ENCODE assay signal across 8 cellular contexts in genomic region chr1:151254217-151255213, GRCh38. TPM values are rescaled to one million over a fixed set of nuclear protein-coding genes. Genes with fewer than 3 reads are reported as not detected.
DNase-seq lines count a peak whose midpoint lies in the region; ATAC-seq and TF ChIP-seq lines count a peak whose summit lies in the region.

PSMD4 (plus strand) TSS chr1:151254734; CDS start chr1:151254783, 49 bp downstream.

- DNase-seq in GM23338 (ENCODE audit: low spot score), result peak; percentile 99
- peak; percentile 91 for DNase-seq in LNCaP clone FGC (ENCODE audit: low read depth)
- peak; percentile 100 for DNase-seq in RWPE1 (ENCODE audit: low spot score)
- peak; percentile 97 for DNase-seq in fibroblast of mammary gland (ENCODE audit: low read depth)
- peak; percentile 78 to 97 (median 92) for DNase-seq in naive thymus-derived CD8-positive, alpha-beta T cell
- DNase-seq in stimulated activated naive CD4-positive, alpha-beta T cell (lab: John Stamatoyannopoulos, UW), result peak; percentile 83 to 93 (median 90)

- peak within 1 kb of the TSS; percentile 91 for H3K27ac Mint-ChIP-seq in GM23338
- H3K27ac Mint-ChIP-seq in activated T-helper 17 cell treated with anti-CD3 and anti-CD28 coated beads, Interleukin-2, amount 50 U/mL, for 72 hours, result peak within 1 kb of the TSS; percentile 97
- peak within 1 kb of the TSS; percentile 93 to 100 (median 96) for H3K27ac Mint-ChIP-seq in naive thymus-derived CD8-positive, alpha-beta T cell

- no peaks in the 10 kb centered on the region for H3K9me3 ChIP-seq in DOHH2 (ENCODE audit: control insufficient read depth, insufficient read depth, low read length)

- H3K27me3 ChIP-seq in DOHH2 (ENCODE audit: control insufficient read depth, low read length), result no peaks in the 10 kb centered on the region
- no peaks in the 10 kb centered on the region for H3K27me3 ChIP-seq in GM23338 (ENCODE audit: insufficient read depth)

- ATAC-seq in GM23338, result peak; percentile 96
- peak; percentile 96 for ATAC-seq in activated T-helper 17 cell treated with anti-CD3 and anti-CD28 coated beads, Interleukin-2, amount 50 U/mL, for 72 hours (replicated peaks)
- peak; percentile 95 for ATAC-seq in naive thymus-derived CD8-positive, alpha-beta T cell

- H3K4me2 ChIP-seq in DOHH2 (ENCODE audit: low read length) (peak within 1 kb of the TSS; percentile 71), GM23338 (peak within 1 kb of the TSS; percentile 96)

- peaks cover 53% of the 10 kb centered on the region for H3K79me2 ChIP-seq in DOHH2 (ENCODE audit: control insufficient read depth, low read length)
- peaks cover 45% of the 10 kb centered on the region for H3K79me2 ChIP-seq in GM23338 (replicated peaks; ENCODE audit: insufficient read depth)

- no peaks in the 10 kb centered on the region for H3K9me2 ChIP-seq in DOHH2 (replicated peaks; ENCODE audit: control insufficient read depth, low read length)
- H3K9me2 ChIP-seq in GM23338 (ENCODE audit: insufficient read depth), result no peaks in the 10 kb centered on the region

- peaks cover 2% of the 10 kb centered on the region for H3K36me3 ChIP-seq in DOHH2 (ENCODE audit: control insufficient read depth, low read length)
- H3K36me3 ChIP-seq in GM23338 (ENCODE audit: insufficient read depth), result no peaks in the 10 kb centered on the region

- H3K4me1 ChIP-seq in DOHH2 (ENCODE audit: control insufficient read depth, low read length) (peaks cover 10% of the 10 kb centered on the region), GM23338 (ENCODE audit: insufficient read depth) (peaks cover 6% of the 10 kb centered on the region; the same call in 1 of the 2 replicates)

- peaks cover 16% of the 10 kb centered on the region; the same call in 2 of the 3 replicates for H3K36me3 Mint-ChIP-seq in GM23338 (ENCODE audit: low read depth)
- H3K36me3 Mint-ChIP-seq in activated T-helper 17 cell treated with anti-CD3 and anti-CD28 coated beads, Interleukin-2, amount 50 U/mL, for 72 hours (ENCODE audit: low read depth), result peaks cover 55% of the 10 kb centered on the region
- peaks cover 0 to 9% (median 0%) of the 10 kb centered on the region in 3 donors for H3K36me3 Mint-ChIP-seq in naive thymus-derived CD8-positive, alpha-beta T cell

- H3K27me3 Mint-ChIP-seq in GM23338 (ENCODE audit: insufficient read depth, low read depth, poor library complexity), result peaks cover 11% of the 10 kb centered on the region
- no peaks in the 10 kb centered on the region for H3K27me3 Mint-ChIP-seq in activated T-helper 17 cell treated with anti-CD3 and anti-CD28 coated beads, Interleukin-2, amount 50 U/mL, for 72 hours
- H3K27me3 Mint-ChIP-seq in naive thymus-derived CD8-positive, alpha-beta T cell, result peaks cover 0 to 2% (median 0%) of the 10 kb centered on the region in 5 donors

- H3K27ac ChIP-seq in DOHH2 (ENCODE audit: low read depth, low read length) (peak within 1 kb of the TSS; percentile 31), GM23338 (ENCODE audit: low read depth) (peak within 1 kb of the TSS; percentile 76), RWPE1 (peak within 1 kb of the TSS; percentile 88)

- H3K9me3 Mint-ChIP-seq in GM23338, result peaks cover 3% of the 10 kb centered on the region; the same call in 1 of the 3 replicates
- no peaks in the 10 kb centered on the region for H3K9me3 Mint-ChIP-seq in activated T-helper 17 cell treated with anti-CD3 and anti-CD28 coated beads, Interleukin-2, amount 50 U/mL, for 72 hours
- H3K9me3 Mint-ChIP-seq in naive thymus-derived CD8-positive, alpha-beta T cell, result no peaks in the 10 kb centered on the region

- CTCF ChIA-PET in RWPE1 (lab: Yijun Ruan, JAX), result interaction anchor here (0.7 kb wide), 1 partner anchor 11 kb away, joined by 3 read pairs; no protein-coding TSS in a partner anchor

- no peak within 1 kb of the TSS for H2AFZ ChIP-seq in GM23338

- TF ChIP-seq CTCF in DOHH2 (IDR thresholded peaks at IDR 0.05; ENCODE audit: low read depth, low read length, poor library complexity, severe bottlenecking) (no peak), GM23338 (conservative IDR thresholded peaks at IDR 0.05; ENCODE audit: low read depth in 2 of 2) (no peak), LNCaP clone FGC (IDR thresholded peaks at IDR 0.05; ENCODE audit: control insufficient read depth, extremely low read depth, insufficient read depth) (no peak), RWPE1 (conservative IDR thresholded peaks at IDR 0.05; ENCODE audit: low read depth) (no peak), fibroblast of mammary gland (conservative IDR thresholded peaks at IDR 0.05; ENCODE audit: control insufficient read depth, insufficient read depth, low read depth, low read length) (no peak)

- peaks cover 7% of the 10 kb centered on the region for H3K4me1 Mint-ChIP-seq in GM23338
- peaks cover 20% of the 10 kb centered on the region for H3K4me1 Mint-ChIP-seq in activated T-helper 17 cell treated with anti-CD3 and anti-CD28 coated beads, Interleukin-2, amount 50 U/mL, for 72 hours
- H3K4me1 Mint-ChIP-seq in naive thymus-derived CD8-positive, alpha-beta T cell, result peaks cover 22 to 41% (median 39%) of the 10 kb centered on the region in 4 donors

- H4K20me1 ChIP-seq in DOHH2 (ENCODE audit: control insufficient read depth, insufficient read depth, low read depth, low read length) (no peaks in the 10 kb centered on the region), GM23338 (replicated peaks; ENCODE audit: insufficient read depth) (peaks cover 14% of the 10 kb centered on the region)

- peak within 1 kb of the TSS; percentile 81 for H3K4me3 ChIP-seq in DOHH2 (ENCODE audit: low read length)
- peak within 1 kb of the TSS; percentile 85 for H3K4me3 ChIP-seq in GM23338
- peak within 1 kb of the TSS; percentile 85 for H3K4me3 ChIP-seq in LNCaP clone FGC (ENCODE audit: low read depth, low read length)
- peak within 1 kb of the TSS; percentile 92 for H3K4me3 ChIP-seq in fibroblast of mammary gland (ENCODE audit: control insufficient read depth, low read depth, low read length)

- H3K4me3 Mint-ChIP-seq in GM23338, result peak within 1 kb of the TSS; percentile 87
- peak within 1 kb of the TSS; percentile 98 for H3K4me3 Mint-ChIP-seq in activated T-helper 17 cell treated with anti-CD3 and anti-CD28 coated beads, Interleukin-2, amount 50 U/mL, for 72 hours
- peak within 1 kb of the TSS; percentile 87 to 99 (median 96) for H3K4me3 Mint-ChIP-seq in naive thymus-derived CD8-positive, alpha-beta T cell

- H3F3A ChIP-seq in DOHH2 (ENCODE audit: control insufficient read depth, insufficient read depth) (peaks cover 15% of the 10 kb centered on the region), GM23338 (replicated peaks; ENCODE audit: low read depth) (peaks cover 15% of the 10 kb centered on the region)

- POLR2A ChIA-PET in RWPE1 (lab: Yijun Ruan, JAX; ENCODE audit: low non-redundant PET), result interaction anchor here (1.1 kb wide), 1 partner anchor 27 kb away, joined by 5 read pairs; no protein-coding TSS in a partner anchor
- POLR2A ChIA-PET in naive thymus-derived CD8-positive, alpha-beta T cell (lab: Charles Lee), result interaction anchor here (0.5 to 2.2 kb wide), 14 partner anchors 27 to 259 kb away, joined by 3 to 12 read pairs (median 4); partner anchors contain the start of genes LYSMD1, PI4KB, PSMB4 and SCNM1

TF ChIP-seq in GM23338, 12 proteins besides CTCF, POLR2A, EP300 and RAD21 (continues in another document):
- TF ChIP-seq ZNF114 (CRISPR knock-in tag; IDR thresholded peaks at IDR 0.05) (no peak), JUNB (IDR thresholded peaks at IDR 0.05; ENCODE audit: unreplicated experiment) (no peak), POLR2AphosphoS5 (IDR thresholded peaks at IDR 0.05; ENCODE audit: low read depth) (peak; percentile 98), ZNF331 (CRISPR knock-in tag; IDR thresholded peaks at IDR 0.05; ENCODE audit: low read depth) (no peak), EZH2 (IDR thresholded peaks at IDR 0.05; ENCODE audit: low read depth, unreplicated experiment) (no peak), STAT1 (IDR thresholded peaks at IDR 0.05; ENCODE audit: unreplicated experiment) (no peak)
- TF ChIP-seq, protein P1, sequence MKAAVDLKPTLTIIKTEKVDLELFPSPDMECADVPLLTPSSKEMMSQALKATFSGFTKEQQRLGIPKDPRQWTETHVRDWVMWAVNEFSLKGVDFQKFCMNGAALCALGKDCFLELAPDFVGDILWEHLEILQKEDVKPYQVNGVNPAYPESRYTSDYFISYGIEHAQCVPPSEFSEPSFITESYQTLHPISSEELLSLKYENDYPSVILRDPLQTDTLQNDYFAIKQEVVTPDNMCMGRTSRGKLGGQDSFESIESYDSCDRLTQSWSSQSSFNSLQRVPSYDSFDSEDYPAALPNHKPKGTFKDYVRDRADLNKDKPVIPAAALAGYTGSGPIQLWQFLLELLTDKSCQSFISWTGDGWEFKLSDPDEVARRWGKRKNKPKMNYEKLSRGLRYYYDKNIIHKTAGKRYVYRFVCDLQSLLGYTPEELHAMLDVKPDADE (IDR thresholded peaks at IDR 0.05), result peak; percentile 95
- TF ChIP-seq, protein P2, sequence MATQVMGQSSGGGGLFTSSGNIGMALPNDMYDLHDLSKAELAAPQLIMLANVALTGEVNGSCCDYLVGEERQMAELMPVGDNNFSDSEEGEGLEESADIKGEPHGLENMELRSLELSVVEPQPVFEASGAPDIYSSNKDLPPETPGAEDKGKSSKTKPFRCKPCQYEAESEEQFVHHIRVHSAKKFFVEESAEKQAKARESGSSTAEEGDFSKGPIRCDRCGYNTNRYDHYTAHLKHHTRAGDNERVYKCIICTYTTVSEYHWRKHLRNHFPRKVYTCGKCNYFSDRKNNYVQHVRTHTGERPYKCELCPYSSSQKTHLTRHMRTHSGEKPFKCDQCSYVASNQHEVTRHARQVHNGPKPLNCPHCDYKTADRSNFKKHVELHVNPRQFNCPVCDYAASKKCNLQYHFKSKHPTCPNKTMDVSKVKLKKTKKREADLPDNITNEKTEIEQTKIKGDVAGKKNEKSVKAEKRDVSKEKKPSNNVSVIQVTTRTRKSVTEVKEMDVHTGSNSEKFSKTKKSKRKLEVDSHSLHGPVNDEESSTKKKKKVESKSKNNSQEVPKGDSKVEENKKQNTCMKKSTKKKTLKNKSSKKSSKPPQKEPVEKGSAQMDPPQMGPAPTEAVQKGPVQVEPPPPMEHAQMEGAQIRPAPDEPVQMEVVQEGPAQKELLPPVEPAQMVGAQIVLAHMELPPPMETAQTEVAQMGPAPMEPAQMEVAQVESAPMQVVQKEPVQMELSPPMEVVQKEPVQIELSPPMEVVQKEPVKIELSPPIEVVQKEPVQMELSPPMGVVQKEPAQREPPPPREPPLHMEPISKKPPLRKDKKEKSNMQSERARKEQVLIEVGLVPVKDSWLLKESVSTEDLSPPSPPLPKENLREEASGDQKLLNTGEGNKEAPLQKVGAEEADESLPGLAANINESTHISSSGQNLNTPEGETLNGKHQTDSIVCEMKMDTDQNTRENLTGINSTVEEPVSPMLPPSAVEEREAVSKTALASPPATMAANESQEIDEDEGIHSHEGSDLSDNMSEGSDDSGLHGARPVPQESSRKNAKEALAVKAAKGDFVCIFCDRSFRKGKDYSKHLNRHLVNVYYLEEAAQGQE (IDR thresholded peaks at IDR 0.05; ENCODE audit: unreplicated experiment), result no peak

RNA-seq across cellular contexts. Expression of gene PSMD4, which starts in this region (rescaled TPM):
- total RNA-seq in GM23338 (2014; rRNA removed; shearing (Covaris generic)), result 165 and 171 TPM in 2 replicates
- polyA plus RNA-seq in GM23338 (2016; fragmentation: Nextera tagmentation; extraction: Ambion mirVana), result 235 and 263 TPM in 2 replicates
- 100 to 1,000 TPM; 174 to 196 TPM for total RNA-seq in activated T-helper 17 cell treated with anti-CD3 and anti-CD28 coated beads, Interleukin-2, amount 50 U/mL, for 72 hours
- 100 to 1,000 TPM; 126 to 130 TPM for total RNA-seq in naive thymus-derived CD8-positive, alpha-beta T cell
- polyA plus RNA-seq in naive thymus-derived CD8-positive, alpha-beta T cell, result 100 to 1,000 TPM; 220 to 239 (median 228) TPM

Comparison
In these comparisons a context has a peak if more than half of its experiments do, and no peak if none do; other contexts are left out.
1. Peak in every context shown above with its lines: DNase-seq, ATAC-seq, H3K4me3 ChIP-seq and H3K27ac ChIP-seq.
2. H3K27ac ChIP-seq: peak in every context shown above with its lines; median percentile 88 in RWPE1; 76 in GM23338; 31 in DOHH2.